In genomic region chr22:30968015-30968923, GRCh38 we compare ENCODE assay signal across 8 cellular contexts. TPM values are rescaled to one million over a fixed set of nuclear protein-coding genes. Genes with fewer than 3 reads are reported as not detected.
DNase-seq lines count a peak whose midpoint lies in the region; ATAC-seq and TF ChIP-seq lines count a peak whose summit lies in the region.

TSS of gene MORC2 (minus strand) at chr22:30968774. CDS start at chr22:30967889, 885 bp downstream.

- H3K4me3 Mint-ChIP-seq in T-helper 17 cell = peak within 1 kb of the TSS; percentile 94

- 44% methylated on average over 17 of the region's 53 CpGs for WGBS in esophagus muscularis mucosa

- H3K36me3 ChIP-seq in esophagus muscularis mucosa = peaks cover 20 to 27% (median 21%) of the 10 kb centered on the region in 4 donors
- peaks cover 0 to 29% of the 10 kb centered on the region in 2 donors for H3K36me3 ChIP-seq in vagina

- H3K27ac Mint-ChIP-seq in T-helper 17 cell = peak within 1 kb of the TSS; percentile 85

- no peaks in the 10 kb centered on the region for H3K27me3 ChIP-seq in esophagus muscularis mucosa
- H3K27me3 ChIP-seq in vagina = no peaks in the 10 kb centered on the region

- peaks cover 8% of the 10 kb centered on the region for H3K36me3 Mint-ChIP-seq in T-helper 17 cell (ENCODE audit: low read depth)

- H3K4me3 ChIP-seq in esophagus muscularis mucosa = peak within 1 kb of the TSS; percentile 86 to 92 (median 92)
- peak within 1 kb of the TSS; percentile 73 to 93 for H3K4me3 ChIP-seq in vagina

- H3K27ac ChIP-seq in esophagus muscularis mucosa (replicated peaks in 1 of 4) (peak within 1 kb of the TSS; percentile 95 to 98 (median 98)), vagina (peak within 1 kb of the TSS; percentile 94)

- intact Hi-C loops in esophagus muscularis mucosa (cut with DNase I) = loop anchor here (2.0 kb wide), 1 partner anchor 115 kb away; no protein-coding TSS in a partner anchor
- intact Hi-C loops in vagina (cut with DNase I) = no loop called here

- no peak for TF ChIP-seq CTCF in esophagus muscularis mucosa (IDR thresholded peaks at IDR 0.05)
- no peak for TF ChIP-seq CTCF in vagina (IDR thresholded peaks at IDR 0.05)
- no peak for TF ChIP-seq CTCF in GM13976 (IDR thresholded peaks at IDR 0.05; ENCODE audit: borderline replicate concordance, control extremely low read depth, extremely low read depth, insufficient read depth, missing control alignments)

- peaks cover 22% of the 10 kb centered on the region for H3K9me3 ChIP-seq in T-helper 17 cell (ENCODE audit: control insufficient read depth, low read length, poor library complexity, severe bottlenecking)
- peaks cover 0 to 22% (median 13%) of the 10 kb centered on the region in 4 donors for H3K9me3 ChIP-seq in esophagus muscularis mucosa
- peaks cover 9% of the 10 kb centered on the region for H3K9me3 ChIP-seq in vagina

- no peaks in the 10 kb centered on the region for H3K27me3 Mint-ChIP-seq in T-helper 17 cell

- in situ Hi-C loops in GM13976 (cut with MboI; ENCODE audit: low sequenced_read_pairs, unreplicated experiment) = no loop called here

- TF ChIP-seq EP300 in esophagus muscularis mucosa (IDR thresholded peaks at IDR 0.05) = no peak

- TF ChIP-seq POLR2A in esophagus muscularis mucosa (IDR thresholded peaks at IDR 0.05; ENCODE audit: low read depth) (no peak), vagina (IDR thresholded peaks at IDR 0.05) (no peak)

- H3K4me1 ChIP-seq in esophagus muscularis mucosa (peaks cover 18 to 59% (median 34%) of the 10 kb centered on the region in 4 donors), vagina (peaks cover 48% of the 10 kb centered on the region)

- peak; percentile 24 for ATAC-seq in GM19397 (IDR thresholded peaks at IDR 0.05; ENCODE audit: unreplicated experiment)
- peak; percentile 20 for ATAC-seq in HG03565 (IDR thresholded peaks at IDR 0.05; ENCODE audit: unreplicated experiment)
- peak; percentile 0 for ATAC-seq in T-helper 17 cell

- peaks cover 25% of the 10 kb centered on the region for H3K4me1 Mint-ChIP-seq in T-helper 17 cell

- DNase-seq in COR-L47 (lab: John Stamatoyannopoulos, UW) (peak; percentile 57), T-helper 17 cell (no peak), esophagus muscularis mucosa (ENCODE audit: extremely low spot score) (no peak), myocyte (ENCODE audit: low read depth) (no peak), vagina (ENCODE audit: extremely low spot score in 2 of 2) (peak in 1 of 2 donors; percentile 89), GM13976 (ENCODE audit: low spot score) (no peak)

RNA-seq across cellular contexts. Expression of gene MORC2, which starts in this region (rescaled TPM):
- total RNA-seq in T-helper 17 cell (10 to 100 TPM; 28.9 to 35.9 TPM), esophagus muscularis mucosa (10 to 100 TPM; 19.5 to 28.8 (median 23.8) TPM), myocyte (16.4 and 18.3 TPM in 2 replicates), vagina (18.4 TPM)
- 24.4 TPM for polyA plus RNA-seq in myocyte (2012)
